In the genomic region with DNA sequence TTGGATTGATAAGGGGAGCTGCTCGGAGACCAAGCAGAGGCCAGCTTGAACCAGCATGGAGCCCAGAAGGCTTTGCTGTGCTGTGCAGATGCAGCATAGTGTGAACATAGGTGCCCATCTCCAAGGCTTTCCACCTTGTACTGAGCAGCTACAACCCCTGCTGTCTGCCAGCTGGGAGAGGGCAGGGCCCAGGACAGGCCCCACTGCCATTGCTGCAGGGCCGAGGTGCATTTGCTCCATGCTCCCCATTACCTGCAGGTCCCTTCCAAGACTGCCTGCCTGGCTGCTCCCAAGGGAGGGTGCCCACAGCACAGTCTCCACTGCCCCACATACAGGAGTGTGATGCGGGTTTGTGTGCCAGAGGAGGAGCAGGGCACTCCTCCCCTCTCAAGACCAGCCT, we compare ENCODE assay signal across 31 cellular contexts.
"Had no signal": no experiment of that assay in that cellular context is flagged by ENCODE, and none has a peak within 500 bp of the region (broad histone marks: within the 10 kb centered on the region; RNA-seq: fewer than 3 reads in every experiment).

No MANE protein-coding gene starts in this region.

- H3K36me3 ChIP-seq: adrenal gland, ascending aorta, breast epithelium, cardiac muscle cell, esophagus muscularis mucosa, gastrocnemius medialis had no signal

- H3K4me1 ChIP-seq: adrenal gland, ascending aorta, breast epithelium, esophagus muscularis mucosa, foreskin keratinocyte, gastrocnemius medialis had no signal

- H3K9me3 ChIP-seq: adrenal gland, ascending aorta, breast epithelium, esophagus muscularis mucosa, gastrocnemius medialis had no signal

- DNase-seq: activated CD4-positive, alpha-beta memory T cell treated with anti-CD3 and anti-CD28 coated beads, Interleukin-2, amount 10 ng/mL, durations not matched to agents 7 days and 5 days; activated CD4-positive, alpha-beta T cell treated with anti-CD3 and anti-CD28 coated beads for 36 hours; activated CD4-positive, alpha-beta T cell treated with anti-CD3 and anti-CD28 coated beads, Interleukin-2, amount 10 ng/mL, durations not matched to agents 7 days and 5 days; activated CD4-positive, alpha-beta T cell treated with anti-CD3 and anti-CD28 coated beads, Interleukin-2, amount 50 U/mL, for 4 hours; activated CD4-positive, CD25-positive, alpha-beta regulatory T cell; activated CD4-positive, CD25-positive, alpha-beta regulatory T cell treated with anti-CD3 and anti-CD28 coated beads, Interleukin-2, amount 50 U/mL, for 72 hours; activated CD8-positive, alpha-beta memory T cell treated with anti-CD3 and anti-CD28 coated beads, Interleukin-2, amount 50 U/mL, for 48 hours; activated gamma-delta T cell; activated naive CD4-positive, alpha-beta T cell; activated naive CD4-positive, alpha-beta T cell treated with anti-CD3 and anti-CD28 coated beads, Interleukin-2, amount 10 ng/mL, durations not matched to agents 7 days and 5 days; activated T-cell treated with anti-CD3 and anti-CD28 coated beads for 4 hours; activated T-cell treated with anti-CD3 and anti-CD28 coated beads, Interleukin-2, amount 50 U/mL, for 24 hours; activated T-cell treated with anti-CD3 and anti-CD28 coated beads, Interleukin-2, amount 50 U/mL, for 72 hours; adrenal gland; amygdala; dermis blood vessel endothelial cell; effector CD4-positive, alpha-beta T cell; effector memory CD8-positive, alpha-beta T cell; erythroblast; foreskin keratinocyte; gastrocnemius medialis; glutamatergic neuron; T-helper 2 cell had no signal

- H3K27ac Mint-ChIP-seq: activated CD4-positive, alpha-beta memory T cell treated with anti-CD3 and anti-CD28 coated beads, Interleukin-2, amount 10 ng/mL, durations not matched to agents 7 days and 5 days; activated CD4-positive, alpha-beta T cell treated with anti-CD3 and anti-CD28 coated beads for 36 hours; activated CD4-positive, alpha-beta T cell treated with anti-CD3 and anti-CD28 coated beads, Interleukin-2, amount 10 ng/mL, durations not matched to agents 7 days and 5 days; activated naive CD4-positive, alpha-beta T cell treated with anti-CD3 and anti-CD28 coated beads, Interleukin-2, amount 10 ng/mL, durations not matched to agents 7 days and 5 days; activated naive CD4-positive, alpha-beta T cell treated with anti-CD3 and anti-CD28 coated beads, Interleukin-2, amount 50 U/mL, for 72 hours; activated T-cell treated with anti-CD3 and anti-CD28 coated beads, Interleukin-2, amount 50 U/mL, for 24 hours; activated T-cell treated with anti-CD3 and anti-CD28 coated beads, Interleukin-2, amount 50 U/mL, for 72 hours; brain; effector memory CD8-positive, alpha-beta T cell had no signal

- ATAC-seq: activated CD4-positive, alpha-beta T cell treated with anti-CD3 and anti-CD28 coated beads for 36 hours; activated naive CD4-positive, alpha-beta T cell treated with anti-CD3 and anti-CD28 coated beads, Interleukin-2, amount 50 U/mL, for 72 hours; activated T-cell treated with anti-CD3 and anti-CD28 coated beads, Interleukin-2, amount 50 U/mL, for 72 hours; effector memory CD8-positive, alpha-beta T cell; foreskin keratinocyte; gastrocnemius medialis had no signal

- H3K4me3 Mint-ChIP-seq: activated CD4-positive, alpha-beta memory T cell treated with anti-CD3 and anti-CD28 coated beads, Interleukin-2, amount 10 ng/mL, durations not matched to agents 7 days and 5 days; activated CD4-positive, alpha-beta T cell treated with anti-CD3 and anti-CD28 coated beads for 36 hours; activated CD4-positive, alpha-beta T cell treated with anti-CD3 and anti-CD28 coated beads, Interleukin-2, amount 10 ng/mL, durations not matched to agents 7 days and 5 days; activated naive CD4-positive, alpha-beta T cell treated with anti-CD3 and anti-CD28 coated beads, Interleukin-2, amount 10 ng/mL, durations not matched to agents 7 days and 5 days; activated T-cell treated with anti-CD3 and anti-CD28 coated beads, Interleukin-2, amount 50 U/mL, for 24 hours; activated T-cell treated with anti-CD3 and anti-CD28 coated beads, Interleukin-2, amount 50 U/mL, for 72 hours; brain; central memory CD8-positive, alpha-beta T cell; effector memory CD8-positive, alpha-beta T cell had no signal

- H3K27ac ChIP-seq: adrenal gland, ascending aorta, breast epithelium, cardiac muscle cell, coronary artery, esophagus muscularis mucosa, foreskin keratinocyte, gastrocnemius medialis had no signal

- H3K4me3 ChIP-seq: adrenal gland, ascending aorta, breast epithelium, cardiac muscle cell, coronary artery, esophagus muscularis mucosa, gastrocnemius medialis had no signal

- H3K27me3 Mint-ChIP-seq: activated CD4-positive, alpha-beta memory T cell treated with anti-CD3 and anti-CD28 coated beads, Interleukin-2, amount 10 ng/mL, durations not matched to agents 7 days and 5 days; activated CD4-positive, alpha-beta T cell treated with anti-CD3 and anti-CD28 coated beads for 36 hours; activated CD4-positive, alpha-beta T cell treated with anti-CD3 and anti-CD28 coated beads, Interleukin-2, amount 10 ng/mL, durations not matched to agents 7 days and 5 days; activated naive CD4-positive, alpha-beta T cell treated with anti-CD3 and anti-CD28 coated beads, Interleukin-2, amount 10 ng/mL, durations not matched to agents 7 days and 5 days; activated T-cell treated with anti-CD3 and anti-CD28 coated beads, Interleukin-2, amount 50 U/mL, for 24 hours; brain; central memory CD8-positive, alpha-beta T cell; effector memory CD8-positive, alpha-beta T cell had no signal

- H3K36me3 Mint-ChIP-seq: activated naive CD4-positive, alpha-beta T cell treated with anti-CD3 and anti-CD28 coated beads, Interleukin-2, amount 10 ng/mL, durations not matched to agents 7 days and 5 days; activated naive CD4-positive, alpha-beta T cell treated with anti-CD3 and anti-CD28 coated beads, Interleukin-2, amount 50 U/mL, for 72 hours; brain had no signal

- H3K4me1 Mint-ChIP-seq: activated CD4-positive, alpha-beta memory T cell treated with anti-CD3 and anti-CD28 coated beads, Interleukin-2, amount 10 ng/mL, durations not matched to agents 7 days and 5 days; activated CD4-positive, alpha-beta T cell treated with anti-CD3 and anti-CD28 coated beads for 36 hours; activated CD4-positive, alpha-beta T cell treated with anti-CD3 and anti-CD28 coated beads, Interleukin-2, amount 10 ng/mL, durations not matched to agents 7 days and 5 days; activated naive CD4-positive, alpha-beta T cell treated with anti-CD3 and anti-CD28 coated beads, Interleukin-2, amount 10 ng/mL, durations not matched to agents 7 days and 5 days; brain; central memory CD8-positive, alpha-beta T cell had no signal

- H3K27me3 ChIP-seq: adrenal gland, ascending aorta, breast epithelium, cardiac muscle cell, esophagus muscularis mucosa, foreskin keratinocyte, gastrocnemius medialis had no signal
